ENCODE assay signal across 8 cellular contexts in genomic region chr14:39432619-39433451, GRCh38. TPM values are rescaled to one million over a fixed set of nuclear protein-coding genes. Genes with fewer than 3 reads are reported as not detected.
A peak's percentile ranks its signal among the peaks of the same experiment; 100 is the strongest.
DNase-seq lines count a peak whose midpoint lies in the region; ATAC-seq and TF ChIP-seq lines count a peak whose summit lies in the region.

No MANE protein-coding gene starts in this region.

- ATAC-seq in HG03354 (IDR thresholded peaks at IDR 0.05; ENCODE audit: poor library complexity, severe bottlenecking, unreplicated experiment) = peak; percentile 70
- peak; percentile 87 to 95 (median 90) for ATAC-seq in right lobe of liver

- H3K9me3 ChIP-seq in right lobe of liver = no peaks in the 10 kb centered on the region

- H3K27ac ChIP-seq in dorsolateral prefrontal cortex = peak overlapping the region; percentile 76 to 99 (median 98)
- peak overlapping the region; percentile 88 to 100 (median 99) for H3K27ac ChIP-seq in right lobe of liver

- H3K27me3 Mint-ChIP-seq in CD14-positive monocyte (ENCODE audit: low read depth in 3 of 3) = peaks cover 0 to 1% (median 0%) of the 10 kb centered on the region in 3 donors

- TF ChIP-seq CTCF in CD14-positive monocyte (IDR thresholded peaks at IDR 0.05) = no peak
- peak in 34 of 56 donors; percentile 6 to 49 (median 26) for TF ChIP-seq CTCF in dorsolateral prefrontal cortex (IDR thresholded peaks at IDR 0.05 in 54 of 56, conservative IDR thresholded peaks at IDR 0.05 in 2 of 56; ENCODE audit: low read depth in 1 of 56, partially characterized antibody in 56 of 56)
- peak in 2 of 4 donors; percentile 35 to 41 for TF ChIP-seq CTCF in right lobe of liver (IDR thresholded peaks at IDR 0.05)

- H3K27me3 ChIP-seq in dorsolateral prefrontal cortex (no peaks in the 10 kb centered on the region), right lobe of liver (no peaks in the 10 kb centered on the region)

- peak; percentile 79 for TF ChIP-seq POLR2A in GM19193 (IDR thresholded peaks at IDR 0.05; ENCODE audit: extremely low read depth, insufficient read depth, insufficient read length)
- TF ChIP-seq POLR2A in right lobe of liver (IDR thresholded peaks at IDR 0.05) = peak; percentile 93

- H3K36me3 Mint-ChIP-seq in CD14-positive monocyte = peaks cover 0 to 2% of the 10 kb centered on the region in 2 donors

- peak overlapping the region; percentile 96 to 100 (median 96) for H3K27ac Mint-ChIP-seq in CD14-positive monocyte

- H3K4me1 ChIP-seq in right lobe of liver = peaks cover 0 to 20% (median 7%) of the 10 kb centered on the region in 4 donors

- WGBS in right lobe of liver (ENCODE audit: insufficient coverage, low coverage, low lambda C conversion rate, missing lambda C conversion rate) = under 1% methylated on average over 9 of the region's 38 CpGs

- intact Hi-C loops in CD14-positive monocyte (cut with micrococcal nuclease) (loop anchor here (5.0 to 10.0 kb wide), 3 partner anchors 256 to 328 kb away; partner anchors contain the start of genes SEC23A (in 2 of the 2), PNN (in 1 of the 2) and TRAPPC6B (in 1 of the 2)), dorsolateral prefrontal cortex (cut with DNase I) (loop anchor here (1.0 to 5.0 kb wide), 5 partner anchors 166 to 331 kb away; partner anchors contain the start of genes GEMIN2 (in 1 of the 2), PNN (in 1 of the 2), SEC23A (in 1 of the 2) and TRAPPC6B (in 1 of the 2)), right lobe of liver (cut with DNase I) (no loop called here)

- peak overlapping the region; percentile 59 to 100 (median 93) for H3K4me3 ChIP-seq in dorsolateral prefrontal cortex
- H3K4me3 ChIP-seq in right lobe of liver = peak overlapping the region; percentile 61 to 90 (median 89)

- H3K4me3 Mint-ChIP-seq in CD14-positive monocyte = peak overlapping the region; percentile 90

- peak; percentile 80 for DNase-seq in CD14-positive monocyte (ENCODE audit: low spot score)
- peak; percentile 92 for DNase-seq in NCI-H226
- peak; percentile 77 for DNase-seq in activated CD4-positive, alpha-beta T cell treated with anti-CD3 and anti-CD28 coated beads for 48 hours
- DNase-seq in dorsolateral prefrontal cortex = peak in 9 of 10 donors; percentile 52 to 93 (median 83)
- peak; percentile 96 to 98 (median 97) for DNase-seq in right lobe of liver
- peak; percentile 63 to 65 for DNase-seq in stimulated activated CD4-positive, alpha-beta T cell treated with anti-CD3 and anti-CD28 coated beads, Interleukin-4, amount 100 ng/mL, for 4 hours

- H3K9me3 Mint-ChIP-seq in CD14-positive monocyte = no peaks in the 10 kb centered on the region

- H3K4me1 Mint-ChIP-seq in CD14-positive monocyte = peaks cover 42% of the 10 kb centered on the region

- H3K36me3 ChIP-seq in right lobe of liver = no peaks in the 10 kb centered on the region

RNA-seq across cellular contexts. Expression of gene FBXO33, which starts 0.6 kb away (rescaled TPM):
- 10 to 100 TPM in 1 of 2 donors, 1 to 10 TPM in 1; 9.0 to 14.1 TPM for polyA plus RNA-seq in CD14-positive monocyte
- 10 to 100 TPM; 13.8 to 42.2 (median 27.4) TPM for total RNA-seq in dorsolateral prefrontal cortex
- total RNA-seq in right lobe of liver = 1 to 10 TPM; 4.3 to 6.0 (median 5.2) TPM

Comparison
In these comparisons a context has a peak if more than half of its experiments do, and no peak if none do; other contexts are left out.
1. Peak in every context shown above with its lines: DNase-seq, ATAC-seq, H3K4me3 ChIP-seq and H3K27ac ChIP-seq.
2. intact Hi-C loops: an anchor here in CD14-positive monocyte (5.0 to 10.0 kb wide) and dorsolateral prefrontal cortex (1.0 to 5.0 kb wide); none called in right lobe of liver.